1 cellular context compared by ENCODE assay signal in the genomic region with DNA sequence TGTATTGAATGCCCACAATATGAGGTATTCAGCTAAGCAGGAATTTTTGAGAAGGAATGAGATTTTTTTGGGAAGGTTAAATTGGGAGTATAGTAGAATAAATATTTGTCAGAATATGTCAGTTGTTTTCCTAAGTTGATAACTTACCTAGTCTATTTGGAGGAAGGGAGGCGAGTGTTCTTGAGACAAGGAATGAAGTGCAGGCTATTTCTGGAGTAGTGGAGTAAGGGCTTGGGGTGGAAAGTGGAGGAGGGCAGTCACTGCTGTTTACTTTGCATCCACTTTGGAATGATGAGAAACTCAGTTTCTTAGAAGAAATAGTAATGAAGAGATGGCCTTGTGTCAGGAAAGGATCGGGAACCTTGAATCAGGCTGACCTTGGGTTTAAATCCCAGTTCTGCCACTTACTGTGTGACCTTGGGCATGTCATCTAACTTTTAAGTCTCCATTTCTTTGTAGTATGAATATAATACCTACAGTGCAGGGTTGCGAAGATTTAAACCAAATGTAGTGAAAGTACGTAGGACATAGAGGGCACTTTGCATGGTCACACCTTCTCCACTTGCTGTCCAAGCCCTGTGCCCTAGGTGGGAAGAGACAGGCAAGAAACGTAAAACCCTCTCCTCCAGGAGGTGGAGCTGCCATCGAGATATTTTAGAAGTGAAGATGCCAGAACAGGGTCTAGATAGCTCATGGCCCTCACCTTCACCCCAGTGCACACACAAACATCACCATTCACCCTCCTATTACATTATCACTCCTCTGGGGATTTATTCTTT.
TF ChIP-seq lines count a peak whose summit lies in the region.

No MANE protein-coding gene starts in this region.

TF ChIP-seq in HepG2, 621 proteins besides CTCF, POLR2A, EP300 and RAD21 (continued from another document and continues in another):
- TF ChIP-seq, protein P1, sequence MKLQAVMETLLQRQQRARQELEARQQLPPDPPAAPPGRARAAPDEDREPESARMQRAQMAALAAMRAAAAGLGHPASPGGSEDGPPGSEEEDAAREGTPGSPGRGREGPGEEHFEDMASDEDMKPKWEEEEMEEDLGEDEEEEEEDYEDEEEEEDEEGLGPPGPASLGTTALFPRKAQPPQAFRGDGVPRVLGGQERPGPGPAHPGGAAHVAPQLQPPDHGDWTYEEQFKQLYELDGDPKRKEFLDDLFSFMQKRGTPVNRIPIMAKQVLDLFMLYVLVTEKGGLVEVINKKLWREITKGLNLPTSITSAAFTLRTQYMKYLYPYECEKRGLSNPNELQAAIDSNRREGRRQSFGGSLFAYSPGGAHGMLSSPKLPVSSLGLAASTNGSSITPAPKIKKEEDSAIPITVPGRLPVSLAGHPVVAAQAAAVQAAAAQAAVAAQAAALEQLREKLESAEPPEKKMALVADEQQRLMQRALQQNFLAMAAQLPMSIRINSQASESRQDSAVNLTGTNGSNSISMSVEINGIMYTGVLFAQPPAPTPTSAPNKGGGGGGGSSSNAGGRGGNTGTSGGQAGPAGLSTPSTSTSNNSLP (IDR thresholded peaks at IDR 0.05; ENCODE audit: low read depth, low read length), result no peak
- TF ChIP-seq, protein P2, sequence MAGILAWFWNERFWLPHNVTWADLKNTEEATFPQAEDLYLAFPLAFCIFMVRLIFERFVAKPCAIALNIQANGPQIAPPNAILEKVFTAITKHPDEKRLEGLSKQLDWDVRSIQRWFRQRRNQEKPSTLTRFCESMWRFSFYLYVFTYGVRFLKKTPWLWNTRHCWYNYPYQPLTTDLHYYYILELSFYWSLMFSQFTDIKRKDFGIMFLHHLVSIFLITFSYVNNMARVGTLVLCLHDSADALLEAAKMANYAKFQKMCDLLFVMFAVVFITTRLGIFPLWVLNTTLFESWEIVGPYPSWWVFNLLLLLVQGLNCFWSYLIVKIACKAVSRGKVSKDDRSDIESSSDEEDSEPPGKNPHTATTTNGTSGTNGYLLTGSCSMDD (CRISPR knock-in tag; IDR thresholded peaks at IDR 0.05), result no peak
- TF ChIP-seq ZSCAN31 (CRISPR knock-in tag; IDR thresholded peaks at IDR 0.05; ENCODE audit: low read depth) (0 out of 2 replicates have a peak, but pooled peaks have one; percentile 0), LCORL (IDR thresholded peaks at IDR 0.05) (no peak), LCORL (CRISPR knock-in tag; IDR thresholded peaks at IDR 0.05) (0 out of 2 replicates have a peak, but pooled peaks have one; percentile 31), ZSCAN22 (CRISPR knock-in tag; IDR thresholded peaks at IDR 0.05) (no peak), SMC3 (IDR thresholded peaks at IDR 0.05; ENCODE audit: low read length) (0 out of 2 replicates have a peak, but pooled peaks have one; percentile 5), MED8 (CRISPR knock-in tag; IDR thresholded peaks at IDR 0.05; ENCODE audit: insufficient replicate concordance) (no peak), ZMYM3 (CRISPR knock-in tag; IDR thresholded peaks at IDR 0.05) (no peak), TEAD3 (CRISPR knock-in tag; optimal IDR thresholded peaks at IDR 0.05; ENCODE audit: borderline replicate concordance) (peak; percentile 52), ZNF598 (CRISPR knock-in tag; IDR thresholded peaks at IDR 0.05; ENCODE audit: borderline replicate concordance) (no peak), RFX5 (IDR thresholded peaks at IDR 0.05; ENCODE audit: low read depth, low read length) (no peak), DNMT3B (CRISPR knock-in tag; conservative IDR thresholded peaks at IDR 0.05) (0 out of 2 replicates have a peak, but pooled peaks have one; percentile 60), NCOA1 (CRISPR knock-in tag; IDR thresholded peaks at IDR 0.05) (0 out of 2 replicates have a peak, but pooled peaks have one; percentile 52), FOXC1 (CRISPR knock-in tag; IDR thresholded peaks at IDR 0.05; ENCODE audit: borderline replicate concordance) (0 out of 2 replicates have a peak, but pooled peaks have one; percentile 37), CREM (IDR thresholded peaks at IDR 0.05) (no peak), CREM (CRISPR knock-in tag; IDR thresholded peaks at IDR 0.05) (no peak), PAF1 (CRISPR knock-in tag; IDR thresholded peaks at IDR 0.05) (peak; percentile 68; the same call in 1 of the 2 replicates), ZNF333 (CRISPR knock-in tag; IDR thresholded peaks at IDR 0.05; ENCODE audit: borderline replicate concordance) (no peak), CHD4 (IDR thresholded peaks at IDR 0.05; ENCODE audit: borderline replicate concordance, low read length) (no peak), ZNF160 (CRISPR knock-in tag; IDR thresholded peaks at IDR 0.05) (no peak), AKAP8 (CRISPR knock-in tag; IDR thresholded peaks at IDR 0.05) (0 out of 2 replicates have a peak, but pooled peaks have one; percentile 55), DNMT1 (CRISPR knock-in tag; IDR thresholded peaks at IDR 0.05) (no peak), TAF1 (CRISPR knock-in tag; IDR thresholded peaks at IDR 0.05) (no peak), ZNF24 (IDR thresholded peaks at IDR 0.05) (no peak), GFI1 (CRISPR knock-in tag; IDR thresholded peaks at IDR 0.05; ENCODE audit: borderline replicate concordance) (no peak), TOE1 (CRISPR knock-in tag; IDR thresholded peaks at IDR 0.05) (no peak), ZNF180 (CRISPR knock-in tag; IDR thresholded peaks at IDR 0.05; ENCODE audit: borderline replicate concordance, low read depth) (no peak), MIER2 (CRISPR knock-in tag; IDR thresholded peaks at IDR 0.05) (0 out of 2 replicates have a peak, but pooled peaks have one; percentile 44), SRY (CRISPR knock-in tag; IDR thresholded peaks at IDR 0.05) (no peak), SAFB2 (CRISPR knock-in tag; IDR thresholded peaks at IDR 0.05; ENCODE audit: borderline replicate concordance, low read depth) (0 out of 2 replicates have a peak, but pooled peaks have one; percentile 31), ZFP36L1 (CRISPR knock-in tag; IDR thresholded peaks at IDR 0.05) (no peak), KDM4B (CRISPR knock-in tag; IDR thresholded peaks at IDR 0.05) (no peak), NR2F2 (IDR thresholded peaks at IDR 0.05; ENCODE audit: borderline replicate concordance, low read depth) (no peak), RFXAP (CRISPR knock-in tag; IDR thresholded peaks at IDR 0.05; ENCODE audit: borderline replicate concordance) (no peak)
- TF ChIP-seq, protein P3, sequence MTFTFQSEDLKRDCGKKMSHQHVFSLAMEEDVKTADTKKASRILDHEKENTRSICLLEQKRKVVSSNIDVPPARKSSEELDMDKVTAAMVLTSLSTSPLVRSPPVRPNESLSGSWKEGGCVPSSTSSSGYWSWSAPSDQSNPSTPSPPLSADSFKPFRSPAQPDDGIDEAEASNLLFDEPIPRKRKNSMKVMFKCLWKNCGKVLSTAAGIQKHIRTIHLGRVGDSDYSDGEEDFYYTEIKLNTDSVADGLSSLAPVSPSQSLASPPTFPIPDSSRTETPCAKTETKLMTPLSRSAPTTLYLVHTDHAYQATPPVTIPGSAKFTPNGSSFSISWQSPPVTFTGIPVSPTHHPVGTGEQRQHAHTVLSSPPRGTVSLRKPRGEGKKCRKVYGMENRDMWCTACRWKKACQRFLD (CRISPR knock-in tag; IDR thresholded peaks at IDR 0.05; ENCODE audit: borderline replicate concordance), result no peak
- TF ChIP-seq, protein P4, sequence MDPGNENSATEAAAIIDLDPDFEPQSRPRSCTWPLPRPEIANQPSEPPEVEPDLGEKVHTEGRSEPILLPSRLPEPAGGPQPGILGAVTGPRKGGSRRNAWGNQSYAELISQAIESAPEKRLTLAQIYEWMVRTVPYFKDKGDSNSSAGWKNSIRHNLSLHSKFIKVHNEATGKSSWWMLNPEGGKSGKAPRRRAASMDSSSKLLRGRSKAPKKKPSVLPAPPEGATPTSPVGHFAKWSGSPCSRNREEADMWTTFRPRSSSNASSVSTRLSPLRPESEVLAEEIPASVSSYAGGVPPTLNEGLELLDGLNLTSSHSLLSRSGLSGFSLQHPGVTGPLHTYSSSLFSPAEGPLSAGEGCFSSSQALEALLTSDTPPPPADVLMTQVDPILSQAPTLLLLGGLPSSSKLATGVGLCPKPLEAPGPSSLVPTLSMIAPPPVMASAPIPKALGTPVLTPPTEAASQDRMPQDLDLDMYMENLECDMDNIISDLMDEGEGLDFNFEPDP (CRISPR knock-in tag; conservative IDR thresholded peaks at IDR 0.05), result 0 out of 2 replicates have a peak, but pooled peaks have one; percentile 45
- TF ChIP-seq, protein P5, sequence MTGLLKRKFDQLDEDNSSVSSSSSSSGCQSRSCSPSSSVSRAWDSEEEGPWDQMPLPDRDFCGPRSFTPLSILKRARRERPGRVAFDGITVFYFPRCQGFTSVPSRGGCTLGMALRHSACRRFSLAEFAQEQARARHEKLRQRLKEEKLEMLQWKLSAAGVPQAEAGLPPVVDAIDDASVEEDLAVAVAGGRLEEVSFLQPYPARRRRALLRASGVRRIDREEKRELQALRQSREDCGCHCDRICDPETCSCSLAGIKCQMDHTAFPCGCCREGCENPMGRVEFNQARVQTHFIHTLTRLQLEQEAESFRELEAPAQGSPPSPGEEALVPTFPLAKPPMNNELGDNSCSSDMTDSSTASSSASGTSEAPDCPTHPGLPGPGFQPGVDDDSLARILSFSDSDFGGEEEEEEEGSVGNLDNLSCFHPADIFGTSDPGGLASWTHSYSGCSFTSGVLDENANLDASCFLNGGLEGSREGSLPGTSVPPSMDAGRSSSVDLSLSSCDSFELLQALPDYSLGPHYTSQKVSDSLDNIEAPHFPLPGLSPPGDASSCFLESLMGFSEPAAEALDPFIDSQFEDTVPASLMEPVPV (CRISPR knock-in tag; IDR thresholded peaks at IDR 0.05), result no peak
- TF ChIP-seq, protein P6, sequence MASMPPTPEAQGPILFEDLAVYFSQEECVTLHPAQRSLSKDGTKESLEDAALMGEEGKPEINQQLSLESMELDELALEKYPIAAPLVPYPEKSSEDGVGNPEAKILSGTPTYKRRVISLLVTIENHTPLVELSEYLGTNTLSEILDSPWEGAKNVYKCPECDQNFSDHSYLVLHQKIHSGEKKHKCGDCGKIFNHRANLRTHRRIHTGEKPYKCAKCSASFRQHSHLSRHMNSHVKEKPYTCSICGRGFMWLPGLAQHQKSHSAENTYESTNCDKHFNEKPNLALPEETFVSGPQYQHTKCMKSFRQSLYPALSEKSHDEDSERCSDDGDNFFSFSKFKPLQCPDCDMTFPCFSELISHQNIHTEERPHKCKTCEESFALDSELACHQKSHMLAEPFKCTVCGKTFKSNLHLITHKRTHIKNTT (CRISPR knock-in tag; IDR thresholded peaks at IDR 0.05), result no peak
- TF ChIP-seq, protein P7, sequence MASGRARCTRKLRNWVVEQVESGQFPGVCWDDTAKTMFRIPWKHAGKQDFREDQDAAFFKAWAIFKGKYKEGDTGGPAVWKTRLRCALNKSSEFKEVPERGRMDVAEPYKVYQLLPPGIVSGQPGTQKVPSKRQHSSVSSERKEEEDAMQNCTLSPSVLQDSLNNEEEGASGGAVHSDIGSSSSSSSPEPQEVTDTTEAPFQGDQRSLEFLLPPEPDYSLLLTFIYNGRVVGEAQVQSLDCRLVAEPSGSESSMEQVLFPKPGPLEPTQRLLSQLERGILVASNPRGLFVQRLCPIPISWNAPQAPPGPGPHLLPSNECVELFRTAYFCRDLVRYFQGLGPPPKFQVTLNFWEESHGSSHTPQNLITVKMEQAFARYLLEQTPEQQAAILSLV (CRISPR knock-in tag; IDR thresholded peaks at IDR 0.05; ENCODE audit: borderline replicate concordance), result no peak
- TF ChIP-seq, protein P8, sequence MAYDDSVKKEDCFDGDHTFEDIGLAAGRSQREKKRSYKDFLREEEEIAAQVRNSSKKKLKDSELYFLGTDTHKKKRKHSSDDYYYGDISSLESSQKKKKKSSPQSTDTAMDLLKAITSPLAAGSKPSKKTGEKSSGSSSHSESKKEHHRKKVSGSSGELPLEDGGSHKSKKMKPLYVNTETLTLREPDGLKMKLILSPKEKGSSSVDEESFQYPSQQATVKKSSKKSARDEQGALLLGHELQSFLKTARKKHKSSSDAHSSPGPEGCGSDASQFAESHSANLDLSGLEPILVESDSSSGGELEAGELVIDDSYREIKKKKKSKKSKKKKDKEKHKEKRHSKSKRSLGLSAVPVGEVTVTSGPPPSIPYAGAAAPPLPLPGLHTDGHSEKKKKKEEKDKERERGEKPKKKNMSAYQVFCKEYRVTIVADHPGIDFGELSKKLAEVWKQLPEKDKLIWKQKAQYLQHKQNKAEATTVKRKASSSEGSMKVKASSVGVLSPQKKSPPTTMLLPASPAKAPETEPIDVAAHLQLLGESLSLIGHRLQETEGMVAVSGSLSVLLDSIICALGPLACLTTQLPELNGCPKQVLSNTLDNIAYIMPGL (CRISPR knock-in tag; IDR thresholded peaks at IDR 0.05; ENCODE audit: borderline replicate concordance in 1 of 2, low read depth in 1 of 2), result no peak
- TF ChIP-seq, protein P9, sequence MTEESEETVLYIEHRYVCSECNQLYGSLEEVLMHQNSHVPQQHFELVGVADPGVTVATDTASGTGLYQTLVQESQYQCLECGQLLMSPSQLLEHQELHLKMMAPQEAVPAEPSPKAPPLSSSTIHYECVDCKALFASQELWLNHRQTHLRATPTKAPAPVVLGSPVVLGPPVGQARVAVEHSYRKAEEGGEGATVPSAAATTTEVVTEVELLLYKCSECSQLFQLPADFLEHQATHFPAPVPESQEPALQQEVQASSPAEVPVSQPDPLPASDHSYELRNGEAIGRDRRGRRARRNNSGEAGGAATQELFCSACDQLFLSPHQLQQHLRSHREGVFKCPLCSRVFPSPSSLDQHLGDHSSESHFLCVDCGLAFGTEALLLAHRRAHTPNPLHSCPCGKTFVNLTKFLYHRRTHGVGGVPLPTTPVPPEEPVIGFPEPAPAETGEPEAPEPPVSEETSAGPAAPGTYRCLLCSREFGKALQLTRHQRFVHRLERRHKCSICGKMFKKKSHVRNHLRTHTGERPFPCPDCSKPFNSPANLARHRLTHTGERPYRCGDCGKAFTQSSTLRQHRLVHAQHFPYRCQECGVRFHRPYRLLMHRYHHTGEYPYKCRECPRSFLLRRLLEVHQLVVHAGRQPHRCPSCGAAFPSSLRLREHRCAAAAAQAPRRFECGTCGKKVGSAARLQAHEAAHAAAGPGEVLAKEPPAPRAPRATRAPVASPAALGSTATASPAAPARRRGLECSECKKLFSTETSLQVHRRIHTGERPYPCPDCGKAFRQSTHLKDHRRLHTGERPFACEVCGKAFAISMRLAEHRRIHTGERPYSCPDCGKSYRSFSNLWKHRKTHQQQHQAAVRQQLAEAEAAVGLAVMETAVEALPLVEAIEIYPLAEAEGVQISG (CRISPR knock-in tag; IDR thresholded peaks at IDR 0.05), result no peak
- TF ChIP-seq, protein P10, sequence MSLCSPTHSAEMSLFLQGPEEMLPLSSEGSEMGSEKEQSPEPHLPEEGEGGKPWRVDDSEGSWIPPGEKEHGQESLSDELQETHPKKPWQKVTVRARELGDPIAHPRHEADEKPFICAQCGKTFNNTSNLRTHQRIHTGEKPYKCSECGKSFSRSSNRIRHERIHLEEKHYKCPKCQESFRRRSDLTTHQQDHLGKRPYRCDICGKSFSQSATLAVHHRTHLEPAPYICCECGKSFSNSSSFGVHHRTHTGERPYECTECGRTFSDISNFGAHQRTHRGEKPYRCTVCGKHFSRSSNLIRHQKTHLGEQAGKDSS (CRISPR knock-in tag; IDR thresholded peaks at IDR 0.05; ENCODE audit: borderline replicate concordance, low read depth), result no peak
